1 cellular context compared by ENCODE assay signal in the genomic region with DNA sequence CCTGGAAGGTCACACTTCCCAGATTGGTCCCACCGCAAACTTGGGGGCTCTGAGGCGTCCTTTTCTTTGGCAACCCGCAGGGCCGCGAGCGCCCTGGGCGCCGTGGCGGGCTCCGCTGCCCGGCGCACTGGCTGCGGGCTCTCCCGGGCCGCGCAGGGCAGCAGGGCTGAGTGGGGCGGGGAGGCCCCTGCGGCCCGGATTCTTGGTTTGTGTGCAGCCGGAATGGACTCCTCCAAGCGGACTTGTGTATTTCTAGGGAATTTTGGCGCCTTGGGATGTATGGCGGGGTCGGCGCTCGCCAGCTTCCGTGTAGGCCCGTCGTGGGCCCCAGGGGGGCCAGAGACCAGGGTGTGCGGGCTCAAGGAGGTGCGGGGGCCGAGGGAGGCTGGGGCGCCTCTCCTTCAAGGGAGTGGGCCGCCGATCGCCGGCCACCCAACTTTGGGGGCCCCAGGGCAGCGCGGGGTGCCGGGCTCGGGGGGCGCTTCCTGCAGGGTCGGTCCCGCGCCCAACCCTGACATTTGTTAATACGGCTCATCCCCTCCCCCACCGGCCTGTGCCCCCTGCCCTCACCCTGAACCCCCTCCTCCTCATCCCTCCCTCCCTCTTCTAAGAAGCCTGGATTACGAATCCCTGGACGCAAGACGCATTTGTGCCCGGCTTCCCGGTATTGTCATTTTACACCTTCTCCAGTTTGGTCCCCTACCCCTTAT.
TF ChIP-seq lines count a peak whose summit lies in the region.

No MANE protein-coding gene starts in this region.

TF ChIP-seq in HepG2, 621 proteins besides CTCF, POLR2A, EP300 and RAD21 (continued from another document):
- TF ChIP-seq, protein P1, sequence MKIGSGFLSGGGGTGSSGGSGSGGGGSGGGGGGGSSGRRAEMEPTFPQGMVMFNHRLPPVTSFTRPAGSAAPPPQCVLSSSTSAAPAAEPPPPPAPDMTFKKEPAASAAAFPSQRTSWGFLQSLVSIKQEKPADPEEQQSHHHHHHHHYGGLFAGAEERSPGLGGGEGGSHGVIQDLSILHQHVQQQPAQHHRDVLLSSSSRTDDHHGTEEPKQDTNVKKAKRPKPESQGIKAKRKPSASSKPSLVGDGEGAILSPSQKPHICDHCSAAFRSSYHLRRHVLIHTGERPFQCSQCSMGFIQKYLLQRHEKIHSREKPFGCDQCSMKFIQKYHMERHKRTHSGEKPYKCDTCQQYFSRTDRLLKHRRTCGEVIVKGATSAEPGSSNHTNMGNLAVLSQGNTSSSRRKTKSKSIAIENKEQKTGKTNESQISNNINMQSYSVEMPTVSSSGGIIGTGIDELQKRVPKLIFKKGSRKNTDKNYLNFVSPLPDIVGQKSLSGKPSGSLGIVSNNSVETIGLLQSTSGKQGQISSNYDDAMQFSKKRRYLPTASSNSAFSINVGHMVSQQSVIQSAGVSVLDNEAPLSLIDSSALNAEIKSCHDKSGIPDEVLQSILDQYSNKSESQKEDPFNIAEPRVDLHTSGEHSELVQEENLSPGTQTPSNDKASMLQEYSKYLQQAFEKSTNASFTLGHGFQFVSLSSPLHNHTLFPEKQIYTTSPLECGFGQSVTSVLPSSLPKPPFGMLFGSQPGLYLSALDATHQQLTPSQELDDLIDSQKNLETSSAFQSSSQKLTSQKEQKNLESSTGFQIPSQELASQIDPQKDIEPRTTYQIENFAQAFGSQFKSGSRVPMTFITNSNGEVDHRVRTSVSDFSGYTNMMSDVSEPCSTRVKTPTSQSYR (CRISPR knock-in tag; IDR thresholded peaks at IDR 0.05; ENCODE audit: borderline replicate concordance), result peak; percentile 10; the same call in 1 of the 2 replicates
- TF ChIP-seq HCFC1 (IDR thresholded peaks at IDR 0.05; ENCODE audit: low read depth, low read length) (no peak), ZFP82 (CRISPR knock-in tag; IDR thresholded peaks at IDR 0.05; ENCODE audit: borderline replicate concordance) (no peak), SOX13 (IDR thresholded peaks at IDR 0.05) (no peak), SOX13 (CRISPR knock-in tag; conservative IDR thresholded peaks at IDR 0.05 in 1 of 2, IDR thresholded peaks at IDR 0.05 in 1 of 2) (no peak), YEATS2 (CRISPR knock-in tag; IDR thresholded peaks at IDR 0.05; ENCODE audit: borderline replicate concordance) (no peak), YEATS4 (CRISPR knock-in tag; IDR thresholded peaks at IDR 0.05; ENCODE audit: borderline replicate concordance) (peak; percentile 13; the same call in 1 of the 2 replicates), ZXDC (CRISPR knock-in tag; IDR thresholded peaks at IDR 0.05) (peak; percentile 19; the same call in 1 of the 2 replicates), HNRNPL (IDR thresholded peaks at IDR 0.05; ENCODE audit: low read depth, low read length) (0 out of 2 replicates have a peak, but pooled peaks have one; percentile 11), TAF1 (CRISPR knock-in tag; IDR thresholded peaks at IDR 0.05) (peak; percentile 35; the same call in 1 of the 2 replicates), MAZ (IDR thresholded peaks at IDR 0.05; ENCODE audit: borderline replicate concordance, low read depth, low read length) (no peak), MAZ (CRISPR knock-in tag; IDR thresholded peaks at IDR 0.05; ENCODE audit: low read depth) (0 out of 2 replicates have a peak, but pooled peaks have one; percentile 19), TBX2 (CRISPR knock-in tag; IDR thresholded peaks at IDR 0.05; ENCODE audit: borderline replicate concordance) (peak; percentile 54; the same call in 1 of the 2 replicates), MAX (IDR thresholded peaks at IDR 0.05) (0 out of 2 replicates have a peak, but pooled peaks have one; percentile 15), ZC3H13 (CRISPR knock-in tag; IDR thresholded peaks at IDR 0.05) (no peak), ZNF280D (CRISPR knock-in tag; IDR thresholded peaks at IDR 0.05) (0 out of 2 replicates have a peak, but pooled peaks have one; percentile 11), KLF12 (CRISPR knock-in tag; IDR thresholded peaks at IDR 0.05; ENCODE audit: borderline replicate concordance) (0 out of 2 replicates have a peak, but pooled peaks have one; percentile 19), RBM22 (optimal IDR thresholded peaks at IDR 0.05; ENCODE audit: low read length) (no peak), ZNF781 (CRISPR knock-in tag; IDR thresholded peaks at IDR 0.05; ENCODE audit: borderline replicate concordance, not compliant biosample characterization) (peak; percentile 1), HNRNPH1 (optimal IDR thresholded peaks at IDR 0.05; ENCODE audit: low read depth, low read length) (no peak), MED1 (CRISPR knock-in tag; IDR thresholded peaks at IDR 0.05) (0 out of 2 replicates have a peak, but pooled peaks have one; percentile 6)
- TF ChIP-seq, protein P2, sequence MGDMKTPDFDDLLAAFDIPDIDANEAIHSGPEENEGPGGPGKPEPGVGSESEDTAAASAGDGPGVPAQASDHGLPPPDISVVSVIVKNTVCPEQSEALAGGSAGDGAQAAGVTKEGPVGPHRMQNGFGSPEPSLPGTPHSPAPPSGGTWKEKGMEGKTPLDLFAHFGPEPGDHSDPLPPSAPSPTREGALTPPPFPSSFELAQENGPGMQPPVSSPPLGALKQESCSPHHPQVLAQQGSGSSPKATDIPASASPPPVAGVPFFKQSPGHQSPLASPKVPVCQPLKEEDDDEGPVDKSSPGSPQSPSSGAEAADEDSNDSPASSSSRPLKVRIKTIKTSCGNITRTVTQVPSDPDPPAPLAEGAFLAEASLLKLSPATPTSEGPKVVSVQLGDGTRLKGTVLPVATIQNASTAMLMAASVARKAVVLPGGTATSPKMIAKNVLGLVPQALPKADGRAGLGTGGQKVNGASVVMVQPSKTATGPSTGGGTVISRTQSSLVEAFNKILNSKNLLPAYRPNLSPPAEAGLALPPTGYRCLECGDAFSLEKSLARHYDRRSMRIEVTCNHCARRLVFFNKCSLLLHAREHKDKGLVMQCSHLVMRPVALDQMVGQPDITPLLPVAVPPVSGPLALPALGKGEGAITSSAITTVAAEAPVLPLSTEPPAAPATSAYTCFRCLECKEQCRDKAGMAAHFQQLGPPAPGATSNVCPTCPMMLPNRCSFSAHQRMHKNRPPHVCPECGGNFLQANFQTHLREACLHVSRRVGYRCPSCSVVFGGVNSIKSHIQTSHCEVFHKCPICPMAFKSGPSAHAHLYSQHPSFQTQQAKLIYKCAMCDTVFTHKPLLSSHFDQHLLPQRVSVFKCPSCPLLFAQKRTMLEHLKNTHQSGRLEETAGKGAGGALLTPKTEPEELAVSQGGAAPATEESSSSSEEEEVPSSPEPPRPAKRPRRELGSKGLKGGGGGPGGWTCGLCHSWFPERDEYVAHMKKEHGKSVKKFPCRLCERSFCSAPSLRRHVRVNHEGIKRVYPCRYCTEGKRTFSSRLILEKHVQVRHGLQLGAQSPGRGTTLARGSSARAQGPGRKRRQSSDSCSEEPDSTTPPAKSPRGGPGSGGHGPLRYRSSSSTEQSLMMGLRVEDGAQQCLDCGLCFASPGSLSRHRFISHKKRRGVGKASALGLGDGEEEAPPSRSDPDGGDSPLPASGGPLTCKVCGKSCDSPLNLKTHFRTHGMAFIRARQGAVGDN (CRISPR knock-in tag; IDR thresholded peaks at IDR 0.05), result peak; percentile 53; the same call in 1 of the 2 replicates
